Comparison of ENCODE assay signal across 8 cellular contexts in genomic region chr19:10748924-10749434, GRCh38. TPM values are rescaled to one million over a fixed set of nuclear protein-coding genes. Genes with fewer than 3 reads are reported as not detected.
DNase-seq lines count a peak whose midpoint lies in the region; ATAC-seq, FAIRE-seq and TF ChIP-seq lines count a peak whose summit lies in the region.

No MANE protein-coding gene starts in this region.

- FAIRE-seq in pancreas (lab: Jason Lieb, UNC) = no peak

- H3K27ac Mint-ChIP-seq in activated CD4-positive, alpha-beta T cell treated with anti-CD3 and anti-CD28 coated beads, Interleukin-2, amount 10 ng/mL, durations not matched to agents 7 days and 5 days = peak overlapping the region; percentile 74

- POLR2A ChIA-PET in activated CD4-positive, alpha-beta T cell treated with anti-CD3 and anti-CD28 coated beads, Interleukin-2, amount 10 ng/mL, durations not matched to agents 7 days and 5 days (lab: Charles Lee) = no interaction called here

- no peaks in the 10 kb centered on the region for H3K9me3 Mint-ChIP-seq in activated CD4-positive, alpha-beta T cell treated with anti-CD3 and anti-CD28 coated beads, Interleukin-2, amount 10 ng/mL, durations not matched to agents 7 days and 5 days

- H3K9me3 ChIP-seq in esophagus muscularis mucosa (no peaks in the 10 kb centered on the region), pancreas (no peaks in the 10 kb centered on the region)

- no peak for DNase-seq in activated CD4-positive, alpha-beta T cell treated with anti-CD3 and anti-CD28 coated beads, Interleukin-2, amount 10 ng/mL, durations not matched to agents 7 days and 5 days
- no peak for DNase-seq in activated CD4-positive, alpha-beta T cell treated with anti-CD3 and anti-CD28 coated beads for 4 hours
- DNase-seq in SHP77 (lab: John Stamatoyannopoulos, UW) (peak; percentile 56 to 70), esophagus muscularis mucosa (ENCODE audit: extremely low spot score) (no peak), pancreas (peak; percentile 82 to 96 (median 92))

- ATAC-seq in pancreas (peak; percentile 74 to 82 (median 76)), HG03175 (IDR thresholded peaks at IDR 0.05; ENCODE audit: unreplicated experiment) (no peak), GM21528 (IDR thresholded peaks at IDR 0.05; ENCODE audit: low FRiP score, unreplicated experiment) (no peak), HG02678 (IDR thresholded peaks at IDR 0.05; ENCODE audit: unreplicated experiment) (no peak)

- no peak overlapping the region for H3K4me3 ChIP-seq in esophagus muscularis mucosa
- H3K4me3 ChIP-seq in pancreas = no peak overlapping the region

- no peak overlapping the region for H3K4me3 Mint-ChIP-seq in activated CD4-positive, alpha-beta T cell treated with anti-CD3 and anti-CD28 coated beads, Interleukin-2, amount 10 ng/mL, durations not matched to agents 7 days and 5 days

- intact Hi-C loops in esophagus muscularis mucosa (cut with DNase I) (no loop called here), pancreas (cut with DNase I) (no loop called here)

- H3K4me1 Mint-ChIP-seq in activated CD4-positive, alpha-beta T cell treated with anti-CD3 and anti-CD28 coated beads, Interleukin-2, amount 10 ng/mL, durations not matched to agents 7 days and 5 days = peaks cover 75% of the 10 kb centered on the region

- 61% methylated on average over 7 of the region's 10 CpGs for WGBS in esophagus muscularis mucosa
- WGBS in pancreas, 2 donors = 8 to 13% methylated on average over 10 of the region's 10 CpGs

- TF ChIP-seq CTCF in esophagus muscularis mucosa (IDR thresholded peaks at IDR 0.05) (no peak), pancreas (IDR thresholded peaks at IDR 0.05) (no peak)

- H3K36me3 ChIP-seq in esophagus muscularis mucosa (no peaks in the 10 kb centered on the region), pancreas (no peaks in the 10 kb centered on the region)

- peak overlapping the region; percentile 1 to 43 (median 19) for H3K27ac ChIP-seq in esophagus muscularis mucosa (replicated peaks in 1 of 4)
- H3K27ac ChIP-seq in pancreas = peak overlapping the region; percentile 80 to 96 (median 88)

- H3K4me1 ChIP-seq in esophagus muscularis mucosa = peaks cover 65 to 73% (median 67%) of the 10 kb centered on the region in 4 donors
- H3K4me1 ChIP-seq in pancreas = peaks cover 49 to 73% (median 64%) of the 10 kb centered on the region in 3 donors

- TF ChIP-seq POLR2A in esophagus muscularis mucosa (IDR thresholded peaks at IDR 0.05; ENCODE audit: low read depth) = no peak

- TF ChIP-seq EP300 in esophagus muscularis mucosa (IDR thresholded peaks at IDR 0.05) = no peak

- CTCF ChIA-PET in activated CD4-positive, alpha-beta T cell treated with anti-CD3 and anti-CD28 coated beads, Interleukin-2, amount 10 ng/mL, durations not matched to agents 7 days and 5 days (lab: Charles Lee) = interaction anchor here (0.5 kb wide), 1 partner anchor 159 kb away, joined by 4 read pairs; no protein-coding TSS in a partner anchor

- H3K36me3 Mint-ChIP-seq in activated CD4-positive, alpha-beta T cell treated with anti-CD3 and anti-CD28 coated beads, Interleukin-2, amount 10 ng/mL, durations not matched to agents 7 days and 5 days (ENCODE audit: low read depth) = peaks cover 3% of the 10 kb centered on the region

- H3K27me3 Mint-ChIP-seq in activated CD4-positive, alpha-beta T cell treated with anti-CD3 and anti-CD28 coated beads, Interleukin-2, amount 10 ng/mL, durations not matched to agents 7 days and 5 days = no peaks in the 10 kb centered on the region

- no peaks in the 10 kb centered on the region for H3K27me3 ChIP-seq in esophagus muscularis mucosa
- H3K27me3 ChIP-seq in pancreas = no peaks in the 10 kb centered on the region

RNA-seq across cellular contexts. Expression of gene DNM2, which starts 31.1 kb away (rescaled TPM):
- total RNA-seq in activated CD4-positive, alpha-beta T cell treated with anti-CD3 and anti-CD28 coated beads, Interleukin-2, amount 10 ng/mL, durations not matched to agents 7 days and 5 days = 100 to 1,000 TPM; 268 to 270 TPM
- total RNA-seq in esophagus muscularis mucosa = 100 to 1,000 TPM in 1 of 4 donors, 10 to 100 TPM in 3; 73.6 to 115 (median 93.7) TPM
- total RNA-seq in pancreas = 10 to 100 TPM; 52.5 to 94.8 (median 87.9) TPM
- 100 to 1,000 TPM in 1 of 2 donors, 10 to 100 TPM in 1; 88.6 to 115 TPM for polyA plus RNA-seq in pancreas

RNA-seq across cellular contexts. Expression of gene QTRT1, which starts 47.7 kb away (rescaled TPM):
- 10 to 100 TPM; 39.9 to 43.8 TPM for total RNA-seq in activated CD4-positive, alpha-beta T cell treated with anti-CD3 and anti-CD28 coated beads, Interleukin-2, amount 10 ng/mL, durations not matched to agents 7 days and 5 days
- total RNA-seq in esophagus muscularis mucosa (10 to 100 TPM; 19.9 to 34.9 (median 25.4) TPM), pancreas (10 to 100 TPM; 42.5 to 70.7 (median 56.6) TPM)
- 100 to 1,000 TPM; 410 to 432 TPM for polyA plus RNA-seq in pancreas

Comparison
In these comparisons a context has a peak if more than half of its experiments do, and no peak if none do; other contexts are left out.
1. DNase-seq: peak in SHP77 (2 of 2) and pancreas (6 of 6); none in activated CD4-positive, alpha-beta T cell treated with anti-CD3 and anti-CD28 coated beads, Interleukin-2, amount 10 ng/mL, durations not matched to agents 7 days and 5 days (single experiment), activated CD4-positive, alpha-beta T cell treated with anti-CD3 and anti-CD28 coated beads for 4 hours (0 of 2) and esophagus muscularis mucosa (single experiment).
2. ATAC-seq: peak in pancreas (4 of 4); none in HG03175 (single experiment), GM21528 (single experiment) and HG02678 (single experiment).